Comparison of ENCODE assay signal across 8 cellular contexts in genomic region chr15:68252925-68253534, GRCh38. TPM values are rescaled to one million over a fixed set of nuclear protein-coding genes. Genes with fewer than 3 reads are reported as not detected.
A peak's percentile ranks its signal among the peaks of the same experiment; 100 is the strongest.
DNase-seq lines count a peak whose midpoint lies in the region; ATAC-seq and TF ChIP-seq lines count a peak whose summit lies in the region.

No MANE protein-coding gene starts in this region.

- no peaks in the 10 kb centered on the region for H3K36me3 Mint-ChIP-seq in T-cell
- no peaks in the 10 kb centered on the region for H3K36me3 Mint-ChIP-seq in endodermal cell (ENCODE audit: low read depth)

- H3K4me3 ChIP-seq in AG09309 (ENCODE audit: control insufficient read depth, low read depth, low read length) (no peak overlapping the region), endodermal cell (ENCODE audit: low read length) (no peak overlapping the region)

- ATAC-seq in T-cell (replicated peaks in 1 of 4) (peak; percentile 45 to 67 (median 57)), HG03139 (IDR thresholded peaks at IDR 0.05; ENCODE audit: unreplicated experiment) (no peak), GM19397 (IDR thresholded peaks at IDR 0.05; ENCODE audit: unreplicated experiment) (no peak)

- H3K27ac Mint-ChIP-seq in T-cell (peak overlapping the region in 1 of 2 donors; percentile 8), endodermal cell (no peak overlapping the region)

- H3K4me1 Mint-ChIP-seq in T-cell (peaks cover 0 to 14% (median 4%) of the 10 kb centered on the region in 3 donors), endodermal cell (peaks cover 4% of the 10 kb centered on the region)

- 52 to 57% methylated on average over 3 to 7 of the region's 7 CpGs for WGBS in endodermal cell (ENCODE audit: insufficient coverage in 1 of 2, insufficient read length in 1 of 2), 2 experiments

- POLR2A ChIA-PET in T-cell (lab: Charles Lee), result interaction anchor here in 1 of 2 donors (0.6 kb wide), 2 partner anchors 25 to 39 kb away, joined by 3 to 4 read pairs; partner anchors contain the start of gene FEM1B

- no peaks in the 10 kb centered on the region for H3K4me1 ChIP-seq in endodermal cell (ENCODE audit: control insufficient read depth, insufficient read depth, low read length)

- CTCF ChIA-PET in T-cell (lab: Charles Lee), result interaction anchor here (0.7 to 2.6 kb wide), 10 partner anchors 10 to 672 kb away, joined by 3 to 29 read pairs (median 6); partner anchors contain the start of gene FEM1B (in 1 of the 2)

- DNase-seq in AG09309 (ENCODE audit: low read depth) (peak; percentile 68), NCI-H2081 (lab: John Stamatoyannopoulos, UW) (peak; percentile 71 to 77), T-cell (peak in 17 of 34 experiments; percentile 9 to 43 (median 30)), endodermal cell (peak; percentile 69), midbrain (lab: John Stamatoyannopoulos, UW) (peak; percentile 74)

- TF ChIP-seq CTCF in AG09309 (IDR thresholded peaks at IDR 0.05; ENCODE audit: control insufficient read depth, insufficient read depth, low read depth, low read length, missing control alignments) (peak; percentile 78), GM12874 (IDR thresholded peaks at IDR 0.05; ENCODE audit: insufficient read depth, low read depth, low read length) (peak; percentile 75), endodermal cell (conservative IDR thresholded peaks at IDR 0.05) (peak; percentile 87)

- no peaks in the 10 kb centered on the region for H3K27me3 ChIP-seq in endodermal cell (ENCODE audit: control insufficient read depth, insufficient read depth, low read length, poor library complexity, severe bottlenecking)

- no peak overlapping the region for H3K4me3 Mint-ChIP-seq in T-cell
- H3K4me3 Mint-ChIP-seq in endodermal cell, result no peak overlapping the region

- no peaks in the 10 kb centered on the region for H3K9me3 ChIP-seq in endodermal cell (ENCODE audit: control insufficient read depth, low read length)

- H3K27me3 Mint-ChIP-seq in T-cell, result peaks cover 3 to 10% of the 10 kb centered on the region in 2 donors
- H3K27me3 Mint-ChIP-seq in endodermal cell (ENCODE audit: insufficient read depth), result no peaks in the 10 kb centered on the region

- no peak overlapping the region for H3K9ac ChIP-seq in endodermal cell (ENCODE audit: extremely low read depth, low read length, poor library complexity, severe bottlenecking)

- H3K36me3 ChIP-seq in endodermal cell (ENCODE audit: control insufficient read depth, insufficient read depth, low read length), result no peaks in the 10 kb centered on the region

- H3K27ac ChIP-seq in endodermal cell (ENCODE audit: low read depth, low read length), result no peak overlapping the region

- H3K9me3 Mint-ChIP-seq in T-cell (no peaks in the 10 kb centered on the region), endodermal cell (peaks cover 10% of the 10 kb centered on the region)

RNA-seq across cellular contexts. Expression of gene CLN6, which starts 23.5 kb away (rescaled TPM):
- total RNA-seq in T-cell, result 10 to 100 TPM; 15.4 to 24.0 (median 17.9) TPM
- total RNA-seq in endodermal cell, result 10 to 100 TPM; 51.6 to 59.6 TPM
- 31.9 TPM for polyA plus RNA-seq in endodermal cell (2013, experiment 1 of 2)
- polyA plus RNA-seq in endodermal cell (2013, experiment 2 of 2), result 28.2 TPM

RNA-seq across cellular contexts. Expression of gene FEM1B, which starts 24.5 kb away (rescaled TPM):
- total RNA-seq in T-cell (10 to 100 TPM; 36.9 to 75.8 (median 55.3) TPM), endodermal cell (10 to 100 TPM; 65.4 to 67.9 TPM)
- 36.2 TPM for polyA plus RNA-seq in endodermal cell (2013, experiment 1 of 2)
- 34.3 TPM for polyA plus RNA-seq in endodermal cell (2013, experiment 2 of 2)

RNA-seq across cellular contexts. Expression of gene CALML4, which starts 47.9 kb away (rescaled TPM):
- total RNA-seq in T-cell, result 1 to 10 TPM; 2.4 to 5.4 (median 3.3) TPM
- 10 to 100 TPM in 1 of 2 donors, 1 to 10 TPM in 1; 9.7 to 17.4 TPM for total RNA-seq in endodermal cell
- 7.7 TPM for polyA plus RNA-seq in endodermal cell (2013, experiment 1 of 2)
- 7.1 TPM for polyA plus RNA-seq in endodermal cell (2013, experiment 2 of 2)

Comparison
In these comparisons a context has a peak if more than half of its experiments do, and no peak if none do; other contexts are left out.
1. ATAC-seq: peak in T-cell (4 of 4); none in HG03139 (single experiment) and GM19397 (single experiment).
2. Peak in every context shown above with its lines, with median percentiles within 50 percentile points of each other: CTCF ChIP-seq.